In genomic region chr16:81514041-81514559, GRCh38 we compare ENCODE assay signal across 8 cellular contexts.
A peak's percentile ranks its signal among the peaks of the same experiment; 100 is the strongest.
DNase-seq lines count a peak whose midpoint lies in the region; ATAC-seq and TF ChIP-seq lines count a peak whose summit lies in the region.

No MANE protein-coding gene starts in this region.

- intact Hi-C loops in activated CD4-positive, alpha-beta T cell treated with anti-CD3 and anti-CD28 coated beads for 36 hours (cut with DNase I, micrococcal nuclease), result no loop called here
- intact Hi-C loops in body of pancreas (cut with DNase I), result no loop called here
- intact Hi-C loops in spleen (cut with DNase I; ENCODE audit: low total_unique reads), result loop anchor here (10.0 kb wide), 1 partner anchor 49 kb away; no protein-coding TSS in a partner anchor

- H3K27me3 Mint-ChIP-seq in activated CD4-positive, alpha-beta T cell treated with anti-CD3 and anti-CD28 coated beads for 36 hours, result no peaks in the 10 kb centered on the region

- H3K27ac ChIP-seq in body of pancreas (peak overlapping the region in 3 of 4 donors; percentile 45 to 75 (median 59)), spleen (peak overlapping the region in 6 of 8 donors; percentile 35 to 67 (median 62)), caudate nucleus (ENCODE audit: low read depth, low read length) (no peak overlapping the region)

- POLR2A ChIA-PET in activated CD4-positive, alpha-beta T cell treated with anti-CD3 and anti-CD28 coated beads for 36 hours (lab: Charles Lee), result no interaction called here

- H3K36me3 ChIP-seq in body of pancreas (replicated peaks in 1 of 2; ENCODE audit: insufficient read depth in 1 of 2, low read depth in 2 of 2), result no peaks in the 10 kb centered on the region
- peaks cover 0 to 36% (median 0%) of the 10 kb centered on the region in 6 donors for H3K36me3 ChIP-seq in spleen

- H3K9me3 ChIP-seq in body of pancreas (no peaks in the 10 kb centered on the region), spleen (no peaks in the 10 kb centered on the region)

- TF ChIP-seq CTCF in body of pancreas (IDR thresholded peaks at IDR 0.05) (no peak), spleen (IDR thresholded peaks at IDR 0.05 in 8 of 11, conservative IDR thresholded peaks at IDR 0.05 in 3 of 11) (no peak)

- no peak for DNase-seq in activated CD4-positive, alpha-beta T cell treated with anti-CD3 and anti-CD28 coated beads for 36 hours
- no peak for DNase-seq in activated CD4-positive, alpha-beta T cell treated with anti-CD3 and anti-CD28 coated beads for 1 hour
- DNase-seq in body of pancreas (no peak), spleen (peak; percentile 82), caudate nucleus (lab: John Stamatoyannopoulos, UW) (no peak), cerebellar cortex (ENCODE audit: low spot score) (no peak)
- DNase-seq in activated CD4-positive, CD25-positive, alpha-beta regulatory T cell treated with anti-CD3 and anti-CD28 coated beads, Interleukin-2, amount 50 U/mL, for 72 hours, result no peak

- H3K27me3 ChIP-seq in body of pancreas, result no peaks in the 10 kb centered on the region
- H3K27me3 ChIP-seq in spleen (replicated peaks in 1 of 7), result no peaks in the 10 kb centered on the region

- H3K4me1 ChIP-seq in body of pancreas (peaks cover 17% of the 10 kb centered on the region), spleen (peaks cover 14 to 80% (median 47%) of the 10 kb centered on the region in 6 donors)

- H3K27ac Mint-ChIP-seq in activated CD4-positive, alpha-beta T cell treated with anti-CD3 and anti-CD28 coated beads for 36 hours, result peak overlapping the region; percentile 33

- H3K9me3 Mint-ChIP-seq in activated CD4-positive, alpha-beta T cell treated with anti-CD3 and anti-CD28 coated beads for 36 hours (ENCODE audit: low read depth), result no peaks in the 10 kb centered on the region

- ATAC-seq in activated CD4-positive, alpha-beta T cell treated with anti-CD3 and anti-CD28 coated beads for 36 hours, result no peak
- ATAC-seq in HG03103 (IDR thresholded peaks at IDR 0.05; ENCODE audit: low read depth, unreplicated experiment) (peak; percentile 62), body of pancreas (no peak)

- H3K4me1 Mint-ChIP-seq in activated CD4-positive, alpha-beta T cell treated with anti-CD3 and anti-CD28 coated beads for 36 hours, result peaks cover 10% of the 10 kb centered on the region

- peaks cover 2% of the 10 kb centered on the region for H3K36me3 Mint-ChIP-seq in activated CD4-positive, alpha-beta T cell treated with anti-CD3 and anti-CD28 coated beads for 36 hours (ENCODE audit: low read depth)

- no peak overlapping the region for H3K4me3 Mint-ChIP-seq in activated CD4-positive, alpha-beta T cell treated with anti-CD3 and anti-CD28 coated beads for 36 hours

- WGBS in body of pancreas, 2 donors, result 88% methylated on average over 7 of the region's 7 CpGs
- WGBS in spleen, 5 donors, result 46 to 59% (median 49%) methylated on average over 7 of the region's 7 CpGs

- no peak overlapping the region for H3K4me3 ChIP-seq in body of pancreas
- H3K4me3 ChIP-seq in spleen, result peak overlapping the region in 1 of 8 donors; percentile 11

- CTCF ChIA-PET in activated CD4-positive, alpha-beta T cell treated with anti-CD3 and anti-CD28 coated beads for 36 hours (lab: Charles Lee), result interaction anchor here (0.6 to 0.8 kb wide), 3 partner anchors 14 to 89 kb away, joined by 3 read pairs; no protein-coding TSS in a partner anchor

- no peak for TF ChIP-seq POLR2A in body of pancreas (IDR thresholded peaks at IDR 0.05)
- TF ChIP-seq POLR2A in spleen (IDR thresholded peaks at IDR 0.05), result no peak
